In genomic region chr3:99925584-99925983, GRCh38 we compare ENCODE assay signal across 9 cellular contexts.
DNase-seq lines count a peak whose midpoint lies in the region; ATAC-seq, FAIRE-seq and TF ChIP-seq lines count a peak whose summit lies in the region.
"Had no signal": no experiment of that assay in that cellular context is flagged by ENCODE, and none has a peak within 500 bp of the region (broad histone marks: within the 10 kb centered on the region; RNA-seq: fewer than 3 reads in every experiment).

No MANE protein-coding gene starts in this region.

- no peak overlapping the region for H3K4me3 ChIP-seq in HEK293 (ENCODE audit: low read depth, low read length)
- no peak overlapping the region for H3K4me3 ChIP-seq in fibroblast of villous mesenchyme (ENCODE audit: low read depth, low read length)
- no peak overlapping the region for H3K4me3 ChIP-seq in subcutaneous abdominal adipose tissue (ENCODE audit: low read depth in 1 of 5, low read length in 5 of 5)

- no peaks in the 10 kb centered on the region for H3K9me3 Mint-ChIP-seq in nephron progenitor cell
- H3K9me3 Mint-ChIP-seq in effector memory CD8-positive, alpha-beta T cell: no peaks in the 10 kb centered on the region

- FAIRE-seq in frontal cortex (lab: Jason Lieb, UNC): no peak

- H3K9ac ChIP-seq in subcutaneous abdominal adipose tissue (ENCODE audit: low read length in 5 of 5): no peak overlapping the region

- no peaks in the 10 kb centered on the region for H3K9me3 ChIP-seq in HEK293 (ENCODE audit: control insufficient read depth, insufficient read depth, low read depth, low read length)
- no peaks in the 10 kb centered on the region for H3K9me3 ChIP-seq in subcutaneous abdominal adipose tissue (ENCODE audit: control insufficient read depth in 5 of 5, low read length in 5 of 5)

- H3K27me3 ChIP-seq in subcutaneous abdominal adipose tissue (ENCODE audit: control insufficient read depth in 5 of 5, insufficient read depth in 4 of 5, low read length in 5 of 5): no peaks in the 10 kb centered on the region

- H3K4me3 Mint-ChIP-seq in nephron progenitor cell: no peak overlapping the region
- no peak overlapping the region for H3K4me3 Mint-ChIP-seq in effector memory CD8-positive, alpha-beta T cell

- no peak overlapping the region for H3K27ac ChIP-seq in HEK293 (ENCODE audit: extremely low read depth, low read depth, low read length)
- H3K27ac ChIP-seq in subcutaneous abdominal adipose tissue (ENCODE audit: low read depth, low read length): peak overlapping the region; percentile 24

- peaks cover 23% of the 10 kb centered on the region for H3K4me1 Mint-ChIP-seq in nephron progenitor cell
- peaks cover 7% of the 10 kb centered on the region in 2 donors for H3K4me1 Mint-ChIP-seq in effector memory CD8-positive, alpha-beta T cell (ENCODE audit: low read depth in 2 of 2)

- no peak for TF ChIP-seq CTCF in HEK293 (tag by site-specific recombination; IDR thresholded peaks at IDR 0.05)
- TF ChIP-seq CTCF in fibroblast of villous mesenchyme (IDR thresholded peaks at IDR 0.05; ENCODE audit: insufficient read depth, low read depth, low read length): no peak
- no peak for TF ChIP-seq CTCF in nephron progenitor cell (IDR thresholded peaks at IDR 0.05)

- H3K27ac Mint-ChIP-seq in nephron progenitor cell: no peak overlapping the region
- no peak overlapping the region for H3K27ac Mint-ChIP-seq in effector memory CD8-positive, alpha-beta T cell

- CTCF ChIA-PET in HEK293 (lab: Yijun Ruan, JAX): interaction anchor here (1.4 kb wide), 1 partner anchor 328 kb away, joined by 3 read pairs; no protein-coding TSS in a partner anchor

- DNase-seq in RPMI7951 (ENCODE audit: low read depth) (peak; percentile 97), fibroblast of villous mesenchyme (ENCODE audit: low read depth) (peak; percentile 68), frontal cortex (ENCODE audit: low spot score in 2 of 2) (no peak), nephron progenitor cell (no peak)
- DNase-seq in effector CD8-positive, alpha-beta T cell (lab: John Stamatoyannopoulos, UW): no peak
- DNase-seq in effector memory CD8-positive, alpha-beta T cell: no peak
- DNase-seq: activated naive CD4-positive, alpha-beta T cell treated with Interleukin-2 at 50 U/mL for 16 hours had no signal

- no peaks in the 10 kb centered on the region for H3K27me3 Mint-ChIP-seq in nephron progenitor cell (ENCODE audit: low read depth, poor library complexity)
- no peaks in the 10 kb centered on the region for H3K27me3 Mint-ChIP-seq in effector memory CD8-positive, alpha-beta T cell

- H3K36me3 ChIP-seq in HEK293 (ENCODE audit: control insufficient read depth in 2 of 2, insufficient read depth in 1 of 2, low read length in 2 of 2) (no peaks in the 10 kb centered on the region), subcutaneous abdominal adipose tissue (ENCODE audit: control insufficient read depth in 5 of 5, insufficient read depth in 5 of 5, low read length in 5 of 5) (no peaks in the 10 kb centered on the region)

- POLR2A ChIA-PET in HEK293 (lab: Yijun Ruan, JAX): no interaction called here

- ATAC-seq in effector memory CD8-positive, alpha-beta T cell (replicated peaks): no peak

- 0 out of 2 replicates have a peak, but pooled peaks cover 4% of the 10 kb centered on the region for H3K4me1 ChIP-seq in HEK293 (ENCODE audit: control insufficient read depth, insufficient read depth, low read length)
- peaks cover 9 to 54% (median 51%) of the 10 kb centered on the region in 5 donors for H3K4me1 ChIP-seq in subcutaneous abdominal adipose tissue (ENCODE audit: control insufficient read depth in 5 of 5, insufficient read depth in 5 of 5, low read length in 5 of 5)

- peaks cover 15% of the 10 kb centered on the region for H3K36me3 Mint-ChIP-seq in nephron progenitor cell (ENCODE audit: low read depth)
- H3K36me3 Mint-ChIP-seq in effector memory CD8-positive, alpha-beta T cell (ENCODE audit: insufficient read depth): no peaks in the 10 kb centered on the region

TF ChIP-seq in HEK293, 187 proteins besides CTCF, POLR2A, EP300 and RAD21 (continues in another document):
- TF ChIP-seq ELK4 (IDR thresholded peaks at IDR 0.05; ENCODE audit: borderline replicate concordance, low read depth, low read length) (no peak), MZF1 (tag by site-specific recombination; IDR thresholded peaks at IDR 0.05; ENCODE audit: borderline replicate concordance) (no peak), ZNF10 (tag by site-specific recombination; IDR thresholded peaks at IDR 0.05) (no peak), PRDM2 (tag by site-specific recombination; IDR thresholded peaks at IDR 0.05; ENCODE audit: borderline replicate concordance) (no peak), KLF16 (tag by site-specific recombination; IDR thresholded peaks at IDR 0.05) (no peak), ZNF558 (tag by site-specific recombination; IDR thresholded peaks at IDR 0.05) (no peak), ZNF404 (tag by site-specific recombination; IDR thresholded peaks at IDR 0.05) (no peak), ZNF391 (tag by site-specific recombination; IDR thresholded peaks at IDR 0.05; ENCODE audit: borderline replicate concordance, low read depth) (no peak), ZNF629 (tag by site-specific recombination; IDR thresholded peaks at IDR 0.05) (peak; percentile 93), ZNF473 (tag by site-specific recombination; IDR thresholded peaks at IDR 0.05) (no peak), ZNF112 (tag by site-specific recombination; IDR thresholded peaks at IDR 0.05) (no peak), ZNF677 (tag by site-specific recombination; IDR thresholded peaks at IDR 0.05) (no peak), ZSCAN16 (tag by site-specific recombination; IDR thresholded peaks at IDR 0.05) (no peak), GFI1B (tag by site-specific recombination; IDR thresholded peaks at IDR 0.05) (no peak), BCL6B (tag by site-specific recombination; IDR thresholded peaks at IDR 0.05) (no peak), ZNF24 (tag by site-specific recombination; IDR thresholded peaks at IDR 0.05) (peak; percentile 50; the same call in 1 of the 2 replicates), TRIM28 (IDR thresholded peaks at IDR 0.05; ENCODE audit: borderline replicate concordance, low read length) (no peak), REPIN1 (tag by site-specific recombination; IDR thresholded peaks at IDR 0.05; ENCODE audit: low read depth) (no peak)

Comparison
In these comparisons a context has a peak if more than half of its experiments do, and no peak if none do; other contexts are left out.
1. DNase-seq: peak in RPMI7951 (single experiment) and fibroblast of villous mesenchyme (single experiment); none in effector CD8-positive, alpha-beta T cell (single experiment), frontal cortex (0 of 2), nephron progenitor cell (single experiment) and effector memory CD8-positive, alpha-beta T cell (0 of 3).